Comparison of ENCODE assay signal across 1 cellular context in the genomic region with DNA sequence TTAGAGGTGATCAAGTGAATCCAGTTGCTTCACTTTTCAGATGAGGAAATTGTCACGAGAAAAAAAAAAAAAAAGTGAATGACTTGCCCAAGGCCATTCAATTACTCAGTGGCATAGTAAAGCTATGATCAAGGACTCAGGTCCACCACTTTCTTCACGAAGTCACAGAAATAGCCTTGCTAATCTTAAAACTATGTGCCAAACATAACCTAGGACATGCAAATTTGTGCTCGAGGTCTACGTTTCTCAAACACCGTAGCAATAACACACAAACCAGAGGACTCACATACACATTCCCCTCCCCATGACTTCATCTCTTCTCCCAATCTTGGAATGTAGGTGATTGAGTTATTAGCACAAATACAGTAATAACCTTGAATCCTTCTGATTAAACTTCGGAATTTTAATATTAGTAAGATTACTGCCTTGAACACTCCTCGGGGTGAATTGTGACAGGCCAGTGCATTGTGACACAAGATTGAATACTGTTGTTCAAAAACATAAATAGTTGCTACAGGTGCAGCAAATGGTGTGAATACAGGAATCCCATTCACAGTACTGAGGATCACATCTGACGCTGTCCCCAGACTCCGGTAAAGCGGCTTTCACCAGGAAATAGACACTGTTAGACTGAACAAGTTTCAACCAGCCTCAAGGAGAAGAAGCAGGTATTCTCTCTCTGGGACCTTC.
TF ChIP-seq lines count a peak whose summit lies in the region.

No MANE protein-coding gene starts in this region.

TF ChIP-seq in HepG2, 621 proteins besides CTCF, POLR2A, EP300 and RAD21 (continued from another document):
- TF ChIP-seq, protein P1, sequence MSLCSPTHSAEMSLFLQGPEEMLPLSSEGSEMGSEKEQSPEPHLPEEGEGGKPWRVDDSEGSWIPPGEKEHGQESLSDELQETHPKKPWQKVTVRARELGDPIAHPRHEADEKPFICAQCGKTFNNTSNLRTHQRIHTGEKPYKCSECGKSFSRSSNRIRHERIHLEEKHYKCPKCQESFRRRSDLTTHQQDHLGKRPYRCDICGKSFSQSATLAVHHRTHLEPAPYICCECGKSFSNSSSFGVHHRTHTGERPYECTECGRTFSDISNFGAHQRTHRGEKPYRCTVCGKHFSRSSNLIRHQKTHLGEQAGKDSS (CRISPR knock-in tag; IDR thresholded peaks at IDR 0.05; ENCODE audit: borderline replicate concordance, low read depth), result no peak
- TF ChIP-seq NCOA2 (CRISPR knock-in tag; IDR thresholded peaks at IDR 0.05) (no peak), PITX1 (CRISPR knock-in tag; IDR thresholded peaks at IDR 0.05) (no peak), STAT5B (CRISPR knock-in tag; IDR thresholded peaks at IDR 0.05) (no peak), ZKSCAN8 (CRISPR knock-in tag; IDR thresholded peaks at IDR 0.05; ENCODE audit: borderline replicate concordance) (no peak), ZSCAN22 (CRISPR knock-in tag; IDR thresholded peaks at IDR 0.05) (no peak), CENPX (CRISPR knock-in tag; IDR thresholded peaks at IDR 0.05) (no peak), CBX1 (IDR thresholded peaks at IDR 0.05; ENCODE audit: low read depth) (no peak), ESRRA (CRISPR knock-in tag; IDR thresholded peaks at IDR 0.05; ENCODE audit: low read depth) (no peak), XBP1 (CRISPR knock-in tag; IDR thresholded peaks at IDR 0.05) (no peak), ZNF724P (CRISPR knock-in tag; IDR thresholded peaks at IDR 0.05; ENCODE audit: borderline replicate concordance) (no peak), TGIF2 (CRISPR knock-in tag; IDR thresholded peaks at IDR 0.05) (0 out of 2 replicates have a peak, but pooled peaks have one; percentile 37), ZMAT3 (CRISPR knock-in tag; conservative IDR thresholded peaks at IDR 0.05) (no peak), HNRNPH1 (optimal IDR thresholded peaks at IDR 0.05; ENCODE audit: low read depth, low read length) (no peak), PLRG1 (conservative IDR thresholded peaks at IDR 0.05) (no peak), CCDC6 (CRISPR knock-in tag; IDR thresholded peaks at IDR 0.05) (no peak), ZNF619 (CRISPR knock-in tag; IDR thresholded peaks at IDR 0.05) (no peak), TEAD3 (CRISPR knock-in tag; optimal IDR thresholded peaks at IDR 0.05; ENCODE audit: borderline replicate concordance) (peak; percentile 26), GATAD2A (CRISPR knock-in tag; IDR thresholded peaks at IDR 0.05) (peak; percentile 51), ERF (CRISPR knock-in tag; IDR thresholded peaks at IDR 0.05) (no peak), ZNF547 (CRISPR knock-in tag; IDR thresholded peaks at IDR 0.05) (no peak), ISX (CRISPR knock-in tag; conservative IDR thresholded peaks at IDR 0.05) (no peak), SAP130 (CRISPR knock-in tag; IDR thresholded peaks at IDR 0.05; ENCODE audit: low read depth) (no peak; the same call in 1 of the 2 replicates), ZNF562 (CRISPR knock-in tag; IDR thresholded peaks at IDR 0.05; ENCODE audit: borderline replicate concordance) (no peak)
- TF ChIP-seq, protein P2, sequence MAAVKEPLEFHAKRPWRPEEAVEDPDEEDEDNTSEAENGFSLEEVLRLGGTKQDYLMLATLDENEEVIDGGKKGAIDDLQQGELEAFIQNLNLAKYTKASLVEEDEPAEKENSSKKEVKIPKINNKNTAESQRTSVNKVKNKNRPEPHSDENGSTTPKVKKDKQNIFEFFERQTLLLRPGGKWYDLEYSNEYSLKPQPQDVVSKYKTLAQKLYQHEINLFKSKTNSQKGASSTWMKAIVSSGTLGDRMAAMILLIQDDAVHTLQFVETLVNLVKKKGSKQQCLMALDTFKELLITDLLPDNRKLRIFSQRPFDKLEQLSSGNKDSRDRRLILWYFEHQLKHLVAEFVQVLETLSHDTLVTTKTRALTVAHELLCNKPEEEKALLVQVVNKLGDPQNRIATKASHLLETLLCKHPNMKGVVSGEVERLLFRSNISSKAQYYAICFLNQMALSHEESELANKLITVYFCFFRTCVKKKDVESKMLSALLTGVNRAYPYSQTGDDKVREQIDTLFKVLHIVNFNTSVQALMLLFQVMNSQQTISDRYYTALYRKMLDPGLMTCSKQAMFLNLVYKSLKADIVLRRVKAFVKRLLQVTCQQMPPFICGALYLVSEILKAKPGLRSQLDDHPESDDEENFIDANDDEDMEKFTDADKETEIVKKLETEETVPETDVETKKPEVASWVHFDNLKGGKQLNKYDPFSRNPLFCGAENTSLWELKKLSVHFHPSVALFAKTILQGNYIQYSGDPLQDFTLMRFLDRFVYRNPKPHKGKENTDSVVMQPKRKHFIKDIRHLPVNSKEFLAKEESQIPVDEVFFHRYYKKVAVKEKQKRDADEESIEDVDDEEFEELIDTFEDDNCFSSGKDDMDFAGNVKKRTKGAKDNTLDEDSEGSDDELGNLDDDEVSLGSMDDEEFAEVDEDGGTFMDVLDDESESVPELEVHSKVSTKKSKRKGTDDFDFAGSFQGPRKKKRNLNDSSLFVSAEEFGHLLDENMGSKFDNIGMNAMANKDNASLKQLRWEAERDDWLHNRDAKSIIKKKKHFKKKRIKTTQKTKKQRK (IDR thresholded peaks at IDR 0.05; ENCODE audit: low read length), result no peak
- TF ChIP-seq, protein P3, sequence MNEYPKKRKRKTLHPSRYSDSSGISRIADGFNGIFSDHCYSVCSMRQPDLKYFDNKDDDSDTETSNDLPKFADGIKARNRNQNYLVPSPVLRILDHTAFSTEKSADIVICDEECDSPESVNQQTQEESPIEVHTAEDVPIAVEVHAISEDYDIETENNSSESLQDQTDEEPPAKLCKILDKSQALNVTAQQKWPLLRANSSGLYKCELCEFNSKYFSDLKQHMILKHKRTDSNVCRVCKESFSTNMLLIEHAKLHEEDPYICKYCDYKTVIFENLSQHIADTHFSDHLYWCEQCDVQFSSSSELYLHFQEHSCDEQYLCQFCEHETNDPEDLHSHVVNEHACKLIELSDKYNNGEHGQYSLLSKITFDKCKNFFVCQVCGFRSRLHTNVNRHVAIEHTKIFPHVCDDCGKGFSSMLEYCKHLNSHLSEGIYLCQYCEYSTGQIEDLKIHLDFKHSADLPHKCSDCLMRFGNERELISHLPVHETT (CRISPR knock-in tag; conservative IDR thresholded peaks at IDR 0.05), result no peak
- TF ChIP-seq, protein P4, sequence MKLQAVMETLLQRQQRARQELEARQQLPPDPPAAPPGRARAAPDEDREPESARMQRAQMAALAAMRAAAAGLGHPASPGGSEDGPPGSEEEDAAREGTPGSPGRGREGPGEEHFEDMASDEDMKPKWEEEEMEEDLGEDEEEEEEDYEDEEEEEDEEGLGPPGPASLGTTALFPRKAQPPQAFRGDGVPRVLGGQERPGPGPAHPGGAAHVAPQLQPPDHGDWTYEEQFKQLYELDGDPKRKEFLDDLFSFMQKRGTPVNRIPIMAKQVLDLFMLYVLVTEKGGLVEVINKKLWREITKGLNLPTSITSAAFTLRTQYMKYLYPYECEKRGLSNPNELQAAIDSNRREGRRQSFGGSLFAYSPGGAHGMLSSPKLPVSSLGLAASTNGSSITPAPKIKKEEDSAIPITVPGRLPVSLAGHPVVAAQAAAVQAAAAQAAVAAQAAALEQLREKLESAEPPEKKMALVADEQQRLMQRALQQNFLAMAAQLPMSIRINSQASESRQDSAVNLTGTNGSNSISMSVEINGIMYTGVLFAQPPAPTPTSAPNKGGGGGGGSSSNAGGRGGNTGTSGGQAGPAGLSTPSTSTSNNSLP (IDR thresholded peaks at IDR 0.05; ENCODE audit: low read depth, low read length), result no peak
- TF ChIP-seq, protein P5, sequence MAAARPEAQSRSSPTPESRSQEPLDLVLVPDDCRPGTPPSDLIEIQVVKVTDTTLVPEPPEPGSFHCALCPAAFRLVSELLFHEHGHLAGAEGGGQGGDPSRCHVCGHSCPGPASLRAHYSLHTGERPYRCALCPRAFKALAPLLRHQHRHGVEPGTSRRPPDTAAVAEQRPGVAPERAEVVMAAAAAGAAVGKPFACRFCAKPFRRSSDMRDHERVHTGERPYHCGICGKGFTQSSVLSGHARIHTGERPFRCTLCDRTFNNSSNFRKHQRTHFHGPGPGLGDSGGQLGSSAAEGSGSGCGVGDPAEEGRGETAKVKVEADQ (CRISPR knock-in tag; IDR thresholded peaks at IDR 0.05; ENCODE audit: borderline replicate concordance), result no peak
- TF ChIP-seq, protein P6, sequence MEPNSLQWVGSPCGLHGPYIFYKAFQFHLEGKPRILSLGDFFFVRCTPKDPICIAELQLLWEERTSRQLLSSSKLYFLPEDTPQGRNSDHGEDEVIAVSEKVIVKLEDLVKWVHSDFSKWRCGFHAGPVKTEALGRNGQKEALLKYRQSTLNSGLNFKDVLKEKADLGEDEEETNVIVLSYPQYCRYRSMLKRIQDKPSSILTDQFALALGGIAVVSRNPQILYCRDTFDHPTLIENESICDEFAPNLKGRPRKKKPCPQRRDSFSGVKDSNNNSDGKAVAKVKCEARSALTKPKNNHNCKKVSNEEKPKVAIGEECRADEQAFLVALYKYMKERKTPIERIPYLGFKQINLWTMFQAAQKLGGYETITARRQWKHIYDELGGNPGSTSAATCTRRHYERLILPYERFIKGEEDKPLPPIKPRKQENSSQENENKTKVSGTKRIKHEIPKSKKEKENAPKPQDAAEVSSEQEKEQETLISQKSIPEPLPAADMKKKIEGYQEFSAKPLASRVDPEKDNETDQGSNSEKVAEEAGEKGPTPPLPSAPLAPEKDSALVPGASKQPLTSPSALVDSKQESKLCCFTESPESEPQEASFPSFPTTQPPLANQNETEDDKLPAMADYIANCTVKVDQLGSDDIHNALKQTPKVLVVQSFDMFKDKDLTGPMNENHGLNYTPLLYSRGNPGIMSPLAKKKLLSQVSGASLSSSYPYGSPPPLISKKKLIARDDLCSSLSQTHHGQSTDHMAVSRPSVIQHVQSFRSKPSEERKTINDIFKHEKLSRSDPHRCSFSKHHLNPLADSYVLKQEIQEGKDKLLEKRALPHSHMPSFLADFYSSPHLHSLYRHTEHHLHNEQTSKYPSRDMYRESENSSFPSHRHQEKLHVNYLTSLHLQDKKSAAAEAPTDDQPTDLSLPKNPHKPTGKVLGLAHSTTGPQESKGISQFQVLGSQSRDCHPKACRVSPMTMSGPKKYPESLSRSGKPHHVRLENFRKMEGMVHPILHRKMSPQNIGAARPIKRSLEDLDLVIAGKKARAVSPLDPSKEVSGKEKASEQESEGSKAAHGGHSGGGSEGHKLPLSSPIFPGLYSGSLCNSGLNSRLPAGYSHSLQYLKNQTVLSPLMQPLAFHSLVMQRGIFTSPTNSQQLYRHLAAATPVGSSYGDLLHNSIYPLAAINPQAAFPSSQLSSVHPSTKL (CRISPR knock-in tag; IDR thresholded peaks at IDR 0.05), result no peak; the same call in 1 of the 2 replicates
